In genomic region chr19:19517235-19517619, GRCh38 we compare ENCODE assay signal across 8 cellular contexts. TPM values are rescaled to one million over a fixed set of nuclear protein-coding genes. Genes with fewer than 3 reads are reported as not detected.
A peak's percentile ranks its signal among the peaks of the same experiment; 100 is the strongest.
DNase-seq lines count a peak whose midpoint lies in the region; ATAC-seq and TF ChIP-seq lines count a peak whose summit lies in the region.

No MANE protein-coding gene starts in this region.

- H3K36me3 ChIP-seq in cardiac muscle cell, result peaks cover 2% of the 10 kb centered on the region
- peaks cover 9% of the 10 kb centered on the region for H3K36me3 ChIP-seq in right atrium auricular region
- peaks cover 7% of the 10 kb centered on the region for H3K36me3 ChIP-seq in iPS-18a (ENCODE audit: control insufficient read depth, low read depth, low read length)
- no peaks in the 10 kb centered on the region for H3K36me3 ChIP-seq in thoracic aorta

- no peak for TF ChIP-seq CTCF in cardiac muscle cell (IDR thresholded peaks at IDR 0.05; ENCODE audit: low read depth, low read length)
- TF ChIP-seq CTCF in right atrium auricular region (IDR thresholded peaks at IDR 0.05), result no peak
- no peak for TF ChIP-seq CTCF in thoracic aorta (IDR thresholded peaks at IDR 0.05)

- H3K27ac Mint-ChIP-seq in activated T-helper 17 cell treated with anti-CD3 and anti-CD28 coated beads, Interleukin-2, amount 50 U/mL, for 72 hours, result peak overlapping the region; percentile 41

- H3K27ac ChIP-seq in cardiac muscle cell (no peak overlapping the region), right atrium auricular region (no peak overlapping the region), iPS-18a (ENCODE audit: low read length) (no peak overlapping the region), thoracic aorta (no peak overlapping the region)

- H3K9ac ChIP-seq in iPS-18a (ENCODE audit: low read length), result no peak overlapping the region

- H3K36me3 Mint-ChIP-seq in activated T-helper 17 cell treated with anti-CD3 and anti-CD28 coated beads, Interleukin-2, amount 50 U/mL, for 72 hours (ENCODE audit: low read depth), result peaks cover 34% of the 10 kb centered on the region

- H3K27me3 ChIP-seq in cardiac muscle cell (no peaks in the 10 kb centered on the region), right atrium auricular region (no peaks in the 10 kb centered on the region), iPS-18a (ENCODE audit: control insufficient read depth, insufficient read depth, low read length) (no peaks in the 10 kb centered on the region), thoracic aorta (replicated peaks; ENCODE audit: insufficient read depth) (no peaks in the 10 kb centered on the region)

- DNase-seq in cardiac muscle cell (ENCODE audit: low read depth in 1 of 2, low spot score in 1 of 2), result no peak
- DNase-seq in right atrium auricular region (ENCODE audit: low spot score), result no peak
- no peak for DNase-seq in thoracic aorta (ENCODE audit: low spot score)
- DNase-seq in SW480 (ENCODE audit: low spot score), result no peak
- no peak for DNase-seq in retina
- DNase-seq in NCI-H2227 (lab: John Stamatoyannopoulos, UW; ENCODE audit: unreplicated experiment), result no peak

- H3K4me3 ChIP-seq in cardiac muscle cell (peak overlapping the region; percentile 66), right atrium auricular region (peak overlapping the region in 1 of 2 donors; percentile 65), iPS-18a (ENCODE audit: low read length) (peak overlapping the region; percentile 98), thoracic aorta (peak overlapping the region; percentile 85)

- H3K4me3 Mint-ChIP-seq in activated T-helper 17 cell treated with anti-CD3 and anti-CD28 coated beads, Interleukin-2, amount 50 U/mL, for 72 hours, result peak overlapping the region; percentile 89

- H3K4me1 Mint-ChIP-seq in activated T-helper 17 cell treated with anti-CD3 and anti-CD28 coated beads, Interleukin-2, amount 50 U/mL, for 72 hours, result peaks cover 6% of the 10 kb centered on the region

- no peak for ATAC-seq in activated T-helper 17 cell treated with anti-CD3 and anti-CD28 coated beads, Interleukin-2, amount 50 U/mL, for 72 hours (replicated peaks)
- ATAC-seq in thoracic aorta (ENCODE audit: insufficient number of reproducible peaks, low FRiP score, low read depth), result no peak

- H3K4me1 ChIP-seq in cardiac muscle cell (ENCODE audit: low read depth) (peaks cover 4% of the 10 kb centered on the region), right atrium auricular region (peaks cover 0 to 42% of the 10 kb centered on the region in 2 donors), iPS-18a (ENCODE audit: control insufficient read depth, low read depth, low read length) (no peaks in the 10 kb centered on the region), thoracic aorta (ENCODE audit: control insufficient read depth in 1 of 2, low read depth in 2 of 2) (peaks cover 15 to 43% of the 10 kb centered on the region in 2 donors)

- H3K9me3 Mint-ChIP-seq in activated T-helper 17 cell treated with anti-CD3 and anti-CD28 coated beads, Interleukin-2, amount 50 U/mL, for 72 hours, result no peaks in the 10 kb centered on the region

- H3K9me3 ChIP-seq in cardiac muscle cell (ENCODE audit: low read depth) (no peaks in the 10 kb centered on the region), right atrium auricular region (no peaks in the 10 kb centered on the region), iPS-18a (ENCODE audit: control insufficient read depth, low read depth, low read length) (no peaks in the 10 kb centered on the region), thoracic aorta (no peaks in the 10 kb centered on the region)

- no peaks in the 10 kb centered on the region for H3K27me3 Mint-ChIP-seq in activated T-helper 17 cell treated with anti-CD3 and anti-CD28 coated beads, Interleukin-2, amount 50 U/mL, for 72 hours

RNA-seq across cellular contexts. Expression of gene NDUFA13, which starts 1.2 kb away (rescaled TPM):
- total RNA-seq in cardiac muscle cell (119 and 172 TPM in 2 replicates), right atrium auricular region (100 to 1,000 TPM in 1 of 2 donors, 10 to 100 TPM in 1; 59.3 to 198 TPM), thoracic aorta (10 to 100 TPM; 15.5 to 60.8 TPM)
- 806 and 843 TPM in 2 replicates for polyA plus RNA-seq in cardiac muscle cell
- 100 to 1,000 TPM; 276 to 397 TPM for total RNA-seq in activated T-helper 17 cell treated with anti-CD3 and anti-CD28 coated beads, Interleukin-2, amount 50 U/mL, for 72 hours

RNA-seq across cellular contexts. Expression of gene TSSK6, which starts 1.9 kb away (rescaled TPM):
- 4.1 and 11.9 TPM in 2 replicates for total RNA-seq in cardiac muscle cell
- 0.60 and 1.5 TPM in 2 replicates for polyA plus RNA-seq in cardiac muscle cell
- total RNA-seq in right atrium auricular region, result 1 to 10 TPM; 1.2 to 1.3 TPM
- total RNA-seq in activated T-helper 17 cell treated with anti-CD3 and anti-CD28 coated beads, Interleukin-2, amount 50 U/mL, for 72 hours, result 1 to 10 TPM; 4.1 to 4.5 TPM
- 1 to 10 TPM; 1.5 to 3.6 TPM for total RNA-seq in thoracic aorta

RNA-seq across cellular contexts. Expression of gene YJEFN3, which starts 11.5 kb away (rescaled TPM):
- total RNA-seq in cardiac muscle cell (10.6 and 12.5 TPM in 2 replicates), right atrium auricular region (1 to 10 TPM in 1 of 2 donors, under 1 TPM in 1; 0.85 to 1.5 TPM), thoracic aorta (1 to 10 TPM; 2.0 to 7.9 TPM)
- 23.0 and 29.9 TPM in 2 replicates for polyA plus RNA-seq in cardiac muscle cell
- total RNA-seq in activated T-helper 17 cell treated with anti-CD3 and anti-CD28 coated beads, Interleukin-2, amount 50 U/mL, for 72 hours, result 10 to 100 TPM in 1 of 2 donors, 1 to 10 TPM in 1; 6.7 to 10.3 TPM

RNA-seq across cellular contexts. Expression of gene CILP2, which starts 20.8 kb away (rescaled TPM):
- total RNA-seq in cardiac muscle cell, result 7.5 and 8.4 TPM in 2 replicates
- polyA plus RNA-seq in cardiac muscle cell, result 2.2 and 6.7 TPM in 2 replicates
- under 1 TPM; 0.19 to 0.24 TPM for total RNA-seq in right atrium auricular region
- total RNA-seq in activated T-helper 17 cell treated with anti-CD3 and anti-CD28 coated beads, Interleukin-2, amount 50 U/mL, for 72 hours, result under 1 TPM; 0.26 to 0.97 TPM
- total RNA-seq in thoracic aorta, result 1 to 10 TPM in 1 of 2 donors, under 1 TPM in 1; 0.81 to 1.5 TPM
